ENCODE assay signal across 8 cellular contexts in the genomic region with DNA sequence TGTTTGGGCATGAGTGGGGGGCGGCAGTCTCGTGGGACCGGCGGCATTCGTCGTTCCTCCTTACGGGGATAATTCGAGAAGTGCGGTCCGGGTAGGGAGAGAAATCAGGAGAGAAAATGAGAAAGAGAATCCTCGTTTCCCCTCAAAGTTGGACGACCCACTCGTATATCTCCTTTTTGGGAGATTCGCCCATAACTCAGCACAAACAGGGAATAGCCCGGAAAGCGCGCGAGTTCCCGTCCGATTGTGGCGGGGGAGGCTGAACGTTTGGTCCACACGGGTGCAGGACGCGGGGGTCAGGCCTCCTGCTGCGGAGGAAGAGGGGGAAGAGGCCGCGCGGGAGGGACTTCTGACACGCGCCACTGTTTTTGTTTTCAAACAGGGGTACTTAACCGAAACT. TPM values are rescaled to one million over a fixed set of nuclear protein-coding genes. Genes with fewer than 3 reads are reported as not detected.
DNase-seq lines count a peak whose midpoint lies in the region; ATAC-seq and TF ChIP-seq lines count a peak whose summit lies in the region.

No MANE protein-coding gene starts in this region.

- H3K27ac Mint-ChIP-seq in T-cell (no peak overlapping the region), glutamatergic neuron (ENCODE audit: unreplicated experiment) (peak overlapping the region; percentile 88), progenitor cell of endocrine pancreas (peak overlapping the region; percentile 59)

- peak overlapping the region; percentile 52 for H3K4me3 ChIP-seq in GM12864 (ENCODE audit: low read depth, low read length)

- POLR2A ChIA-PET in T-cell (lab: Charles Lee) = no interaction called here

- H3K9me3 Mint-ChIP-seq in T-cell = no peaks in the 10 kb centered on the region
- peaks cover 6% of the 10 kb centered on the region for H3K9me3 Mint-ChIP-seq in glutamatergic neuron (ENCODE audit: unreplicated experiment)
- H3K9me3 Mint-ChIP-seq in progenitor cell of endocrine pancreas (ENCODE audit: low read depth) = no peaks in the 10 kb centered on the region

- no peak for ATAC-seq in T-cell (replicated peaks in 1 of 4)
- no peak for ATAC-seq in GM19035 (IDR thresholded peaks at IDR 0.05; ENCODE audit: unreplicated experiment)

- H3K36me3 Mint-ChIP-seq in T-cell = no peaks in the 10 kb centered on the region
- no peaks in the 10 kb centered on the region for H3K36me3 Mint-ChIP-seq in glutamatergic neuron (ENCODE audit: unreplicated experiment)
- no peaks in the 10 kb centered on the region for H3K36me3 Mint-ChIP-seq in progenitor cell of endocrine pancreas (ENCODE audit: insufficient read depth)

- H3K4me1 Mint-ChIP-seq in T-cell (peaks cover 10 to 16% (median 14%) of the 10 kb centered on the region in 3 donors), glutamatergic neuron (ENCODE audit: low read depth, unreplicated experiment) (peaks cover 8% of the 10 kb centered on the region), progenitor cell of endocrine pancreas (ENCODE audit: low read depth) (peaks cover 1% of the 10 kb centered on the region)

- H3K27me3 Mint-ChIP-seq in T-cell = peaks cover 39 to 63% of the 10 kb centered on the region in 2 donors
- peaks cover 2% of the 10 kb centered on the region for H3K27me3 Mint-ChIP-seq in glutamatergic neuron (ENCODE audit: unreplicated experiment)
- peaks cover 45% of the 10 kb centered on the region for H3K27me3 Mint-ChIP-seq in progenitor cell of endocrine pancreas

- TF ChIP-seq CTCF in GM12864 (IDR thresholded peaks at IDR 0.05; ENCODE audit: low read depth, low read length, missing control alignments) (no peak), glutamatergic neuron (IDR thresholded peaks at IDR 0.05; ENCODE audit: partially characterized antibody, unreplicated experiment) (no peak), progenitor cell of endocrine pancreas (IDR thresholded peaks at IDR 0.05; ENCODE audit: unreplicated experiment) (no peak)

- no peak for DNase-seq in GM12864 (ENCODE audit: low read depth)
- no peak for DNase-seq in T-cell
- peak; percentile 26 for DNase-seq in glutamatergic neuron
- DNase-seq in progenitor cell of endocrine pancreas (ENCODE audit: low spot score, unreplicated experiment) = no peak
- DNase-seq in iPS-NIHi7 (ENCODE audit: extremely low spot score) = no peak
- DNase-seq in NCI-H2107 treated with DMSO at 0.1 percent for 48 hours (lab: John Stamatoyannopoulos, UW; ENCODE audit: unreplicated experiment) = no peak
- DNase-seq in epidermal melanocyte (ENCODE audit: insufficient read length, low spot score) = no peak

- CTCF ChIA-PET in T-cell (lab: Charles Lee) = no interaction called here

- H3K4me3 Mint-ChIP-seq in T-cell = peak overlapping the region; percentile 65 to 73 (median 70)
- peak overlapping the region; percentile 87 for H3K4me3 Mint-ChIP-seq in glutamatergic neuron (ENCODE audit: unreplicated experiment)
- peak overlapping the region; percentile 75 for H3K4me3 Mint-ChIP-seq in progenitor cell of endocrine pancreas (ENCODE audit: low read depth)

RNA-seq across cellular contexts. Expression of a gene that starts 42.4 kb away (rescaled TPM):
- total RNA-seq in T-cell (not detected), glutamatergic neuron (ENCODE audit: unreplicated experiment) (10.9 TPM), progenitor cell of endocrine pancreas (1.3 and 2.3 TPM in 2 replicates)

Comparison
In these comparisons a context has a peak if more than half of its experiments do, and no peak if none do; other contexts are left out.
1. H3K27ac Mint-ChIP-seq: peak in glutamatergic neuron (single experiment) and progenitor cell of endocrine pancreas (single experiment); none in T-cell (0 of 2).
2. Peak in every context shown above with its lines, with median percentiles within 50 percentile points of each other: H3K4me3 Mint-ChIP-seq.